In genomic region chr12:72264548-72265175, GRCh38 we compare ENCODE assay signal across 9 cellular contexts. TPM values are rescaled to one million over a fixed set of nuclear protein-coding genes. Genes with fewer than 3 reads are reported as not detected.
DNase-seq lines count a peak whose midpoint lies in the region; ATAC-seq and FAIRE-seq lines count a peak whose summit lies in the region.
"Had no signal": no experiment of that assay in that cellular context is flagged by ENCODE, and none has a peak within 500 bp of the region (broad histone marks: within the 10 kb centered on the region; RNA-seq: fewer than 3 reads in every experiment).

No MANE protein-coding gene starts in this region.

- FAIRE-seq in frontal cortex (lab: Jason Lieb, UNC), result peak; percentile 91

- peaks cover 7% of the 10 kb centered on the region for H3K27me3 Mint-ChIP-seq in activated T-helper 2 cell treated with anti-CD3 and anti-CD28 coated beads, Interferon-gamma antibody, Interleukin-2, Interleukin-4, amounts not matched to agents 10 μg/mL and 5 μg/mL and 100 μg/mL, durations not matched to agents 14 hours and 24 hours and 36 hours (ENCODE audit: low read depth)

- H3K4me3 Mint-ChIP-seq in activated T-helper 2 cell treated with anti-CD3 and anti-CD28 coated beads, Interferon-gamma antibody, Interleukin-2, Interleukin-4, amounts not matched to agents 10 μg/mL and 5 μg/mL and 100 μg/mL, durations not matched to agents 14 hours and 24 hours and 36 hours (ENCODE audit: low read depth), result no peak overlapping the region

- no peak overlapping the region for H3K27ac Mint-ChIP-seq in activated T-helper 2 cell treated with anti-CD3 and anti-CD28 coated beads, Interferon-gamma antibody, Interleukin-2, Interleukin-4, amounts not matched to agents 10 μg/mL and 5 μg/mL and 100 μg/mL, durations not matched to agents 14 hours and 24 hours and 36 hours

- DNase-seq in ACHN (peak; percentile 46), RKO (ENCODE audit: low spot score) (peak; percentile 54), frontal cortex (ENCODE audit: low spot score in 2 of 2) (no peak), pons (ENCODE audit: low spot score) (no peak), activated gamma-delta T cell treated with Interleukin-2 at 50 U/mL for 16 hours (no peak)
- DNase-seq in activated T-helper 2 cell treated with anti-CD3 and anti-CD28 coated beads, Interferon-gamma antibody, Interleukin-2, Interleukin-4, amounts not matched to agents 10 μg/mL and 5 μg/mL and 100 μg/mL, durations not matched to agents 14 hours and 24 hours and 36 hours (ENCODE audit: low spot score), result no peak
- DNase-seq: uterus had no signal

- H3K4me1 Mint-ChIP-seq in activated T-helper 2 cell treated with anti-CD3 and anti-CD28 coated beads, Interferon-gamma antibody, Interleukin-2, Interleukin-4, amounts not matched to agents 10 μg/mL and 5 μg/mL and 100 μg/mL, durations not matched to agents 14 hours and 24 hours and 36 hours (ENCODE audit: low read depth), result no peaks in the 10 kb centered on the region

- intact Hi-C loops in activated T-helper 2 cell treated with anti-CD3 and anti-CD28 coated beads, Interferon-gamma antibody, Interleukin-2, Interleukin-4, amounts not matched to agents 10 μg/mL and 5 μg/mL and 100 μg/mL, durations not matched to agents 14 hours and 24 hours and 36 hours (cut with micrococcal nuclease), result no loop called here

- ATAC-seq in GM18868 (IDR thresholded peaks at IDR 0.05; ENCODE audit: unreplicated experiment), result peak; percentile 67
- ATAC-seq in HG02588 (IDR thresholded peaks at IDR 0.05; ENCODE audit: unreplicated experiment), result no peak

- in situ Hi-C loops in ACHN (cut with HindIII; ENCODE audit: low pct_ligation_motif_present, low pct_unique_long_range_greater_than_20kb, low sequenced_read_pairs), result no loop called here

- H3K36me3 Mint-ChIP-seq in activated T-helper 2 cell treated with anti-CD3 and anti-CD28 coated beads, Interferon-gamma antibody, Interleukin-2, Interleukin-4, amounts not matched to agents 10 μg/mL and 5 μg/mL and 100 μg/mL, durations not matched to agents 14 hours and 24 hours and 36 hours (ENCODE audit: low read depth), result no peaks in the 10 kb centered on the region

- H3K9me3 Mint-ChIP-seq in activated T-helper 2 cell treated with anti-CD3 and anti-CD28 coated beads, Interferon-gamma antibody, Interleukin-2, Interleukin-4, amounts not matched to agents 10 μg/mL and 5 μg/mL and 100 μg/mL, durations not matched to agents 14 hours and 24 hours and 36 hours, result no peaks in the 10 kb centered on the region

RNA-seq across cellular contexts. Expression of gene TRHDE, which starts 7.5 kb away (rescaled TPM):
- total RNA-seq in frontal cortex, result 40.4 TPM
- total RNA-seq in activated T-helper 2 cell treated with anti-CD3 and anti-CD28 coated beads, Interferon-gamma antibody, Interleukin-2, Interleukin-4, amounts not matched to agents 10 μg/mL and 5 μg/mL and 100 μg/mL, durations not matched to agents 14 hours and 24 hours and 36 hours, result not detected in 2 replicates

Comparison
In these comparisons a context has a peak if more than half of its experiments do, and no peak if none do; other contexts are left out.
1. DNase-seq: peak in ACHN (single experiment) and RKO (single experiment); none in frontal cortex (0 of 2), pons (single experiment), activated T-helper 2 cell treated with anti-CD3 and anti-CD28 coated beads, Interferon-gamma antibody, Interleukin-2, Interleukin-4, amounts not matched to agents 10 μg/mL and 5 μg/mL and 100 μg/mL, durations not matched to agents 14 hours and 24 hours and 36 hours (single experiment) and activated gamma-delta T cell treated with Interleukin-2 at 50 U/mL for 16 hours (single experiment).
2. RNA of gene TRHDE, which starts 7.5 kb away (total RNA-seq): 40.4 TPM in frontal cortex (single experiment); not detected in activated T-helper 2 cell treated with anti-CD3 and anti-CD28 coated beads, Interferon-gamma antibody, Interleukin-2, Interleukin-4, amounts not matched to agents 10 μg/mL and 5 μg/mL and 100 μg/mL, durations not matched to agents 14 hours and 24 hours and 36 hours; every median in the first group is over 10 times any median in the second.